ENCODE assay signal across 8 cellular contexts in genomic region chr17:5486206-5487124, GRCh38. TPM values are rescaled to one million over a fixed set of nuclear protein-coding genes. Genes with fewer than 3 reads are reported as not detected.
DNase-seq lines count a peak whose midpoint lies in the region; ATAC-seq, FAIRE-seq and TF ChIP-seq lines count a peak whose summit lies in the region.

MIS12 (plus strand) TSS chr17:5486566; CDS start chr17:5488863, 2,297 bp downstream.

- peak within 1 kb of the TSS; percentile 98 for H3K9ac ChIP-seq in kidney (ENCODE audit: low read length in 2 of 2)

- H3K4me1 ChIP-seq in kidney (ENCODE audit: control insufficient read depth in 1 of 2, insufficient read depth in 1 of 2, low read depth in 1 of 2, low read length in 2 of 2): peaks cover 5 to 11% of the 10 kb centered on the region in 2 donors

- no peaks in the 10 kb centered on the region for H3K9me3 ChIP-seq in kidney (ENCODE audit: control insufficient read depth in 1 of 2, low read length in 2 of 2)

- no peak for TF ChIP-seq CTCF in AG10803 (conservative IDR thresholded peaks at IDR 0.05; ENCODE audit: low read length)
- no peak for TF ChIP-seq CTCF in kidney (IDR thresholded peaks at IDR 0.05; ENCODE audit: borderline replicate concordance, extremely low read depth, insufficient read depth)

- FAIRE-seq in kidney (lab: Jason Lieb, UNC): no peak

- peak within 1 kb of the TSS; percentile 100 for H3K27ac ChIP-seq in kidney (ENCODE audit: low read depth in 2 of 2, low read length in 2 of 2)

- peak; percentile 85 for ATAC-seq in HG03432 (IDR thresholded peaks at IDR 0.05; ENCODE audit: unreplicated experiment)

- H3K4me3 ChIP-seq in AG10803 (ENCODE audit: low read length): peak within 1 kb of the TSS; percentile 79
- H3K4me3 ChIP-seq in kidney (ENCODE audit: low read length in 2 of 2): peak within 1 kb of the TSS; percentile 95 to 97

- peaks cover 16 to 22% of the 10 kb centered on the region in 2 donors for H3K36me3 ChIP-seq in kidney (ENCODE audit: control insufficient read depth in 1 of 2, insufficient read depth in 2 of 2, low read length in 2 of 2)

- DNase-seq in AG10803 (ENCODE audit: low read depth) (peak; percentile 100), NCI-H510A (lab: John Stamatoyannopoulos, UW) (peak; percentile 98), cerebellum (ENCODE audit: low spot score) (peak; percentile 99), kidney (peak; percentile 99)
- peak; percentile 94 for DNase-seq in activated CD4-positive, alpha-beta T cell treated with anti-CD3 and anti-CD28 coated beads for 1 hour
- peak; percentile 98 for DNase-seq in stimulated activated CD4-positive, alpha-beta T cell treated with anti-CD3 and anti-CD28 coated beads, Interleukin-15, amount 100 ng/mL, for 24 hours

- peak; percentile 92 for TF ChIP-seq POLR2A in GM19099 (IDR thresholded peaks at IDR 0.05; ENCODE audit: extremely low read depth, insufficient read length, low read depth)

- intact Hi-C loops in kidney (cut with DNase I): no loop called here

RNA-seq across cellular contexts. Expression of gene MIS12, which starts in this region (rescaled TPM):
- total RNA-seq in cerebellum (18.2 TPM), kidney (17.4 TPM)
- 9.6 TPM for polyA plus RNA-seq in kidney (ENCODE audit: insufficient read depth, low read depth, low replicate concordance)

Comparison
In these comparisons a context has a peak if more than half of its experiments do, and no peak if none do; other contexts are left out.
1. Peak in every context shown above with its lines: DNase-seq, ATAC-seq, H3K4me3 ChIP-seq and H3K27ac ChIP-seq.